In the genomic region with DNA sequence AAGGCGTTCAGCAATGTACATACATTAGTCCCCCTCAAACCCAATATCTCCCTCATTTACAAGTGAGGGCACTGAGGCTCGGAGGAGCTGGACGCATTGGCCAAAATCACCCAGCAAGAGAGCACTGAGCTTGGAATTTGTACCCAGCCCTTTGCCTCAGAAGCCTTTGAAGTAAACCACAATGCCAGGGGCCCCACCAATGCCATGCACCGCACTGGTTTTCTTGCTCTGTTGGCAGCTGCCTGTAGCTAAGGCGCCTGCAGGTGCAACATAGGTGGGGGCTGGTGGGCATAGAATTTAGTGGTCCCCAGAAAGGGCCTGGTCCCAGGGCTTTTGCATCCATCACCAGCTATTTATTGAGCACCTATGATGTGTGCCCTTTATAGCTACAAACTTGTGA, we compare ENCODE assay signal across 30 cellular contexts.
"Had no signal": no experiment of that assay in that cellular context is flagged by ENCODE, and none has a peak within 500 bp of the region (broad histone marks: within the 10 kb centered on the region; RNA-seq: fewer than 3 reads in every experiment).

No MANE protein-coding gene starts in this region.

- ATAC-seq: activated naive CD4-positive, alpha-beta T cell treated with anti-CD3 and anti-CD28 coated beads, Interleukin-2, amount 50 U/mL, for 72 hours; activated naive CD8-positive, alpha-beta T cell treated with anti-CD3 and anti-CD28 coated beads, Interleukin-2, amount 50 U/mL, for 24 hours; activated T-cell treated with anti-CD3 and anti-CD28 coated beads, Interleukin-2, amount 50 U/mL, for 4 hours; activated T-cell treated with anti-CD3 and anti-CD28 coated beads, Interleukin-2, amount 50 U/mL, for 72 hours; activated T-helper 17 cell treated with anti-CD3 and anti-CD28 coated beads, Interleukin-2, amount 50 U/mL, for 72 hours; body of pancreas had no signal

- H3K27me3 ChIP-seq: adrenal gland, ascending aorta, body of pancreas had no signal

- H3K9me3 ChIP-seq: adrenal gland, ascending aorta, body of pancreas, breast epithelium had no signal

- H3K4me1 ChIP-seq: ascending aorta, body of pancreas, breast epithelium had no signal

- H3K4me3 ChIP-seq: adrenal gland, ascending aorta, body of pancreas, breast epithelium, cardiac muscle cell had no signal

- H3K27ac ChIP-seq: adrenal gland, ascending aorta, body of pancreas, breast epithelium, cardiac muscle cell had no signal

- DNase-seq: activated effector memory CD4-positive, alpha-beta T cell treated with anti-CD3 and anti-CD28 coated beads, Interleukin-2, amount 50 U/mL, for 16 hours; activated effector memory CD4-positive, alpha-beta T cell treated with Interleukin-2 at 50 U/mL for 16 hours; activated gamma-delta T cell; activated gamma-delta T cell treated with Interleukin-2 at 50 U/mL for 16 hours; activated naive CD4-positive, alpha-beta T cell; activated naive CD4-positive, alpha-beta T cell treated with anti-CD3 and anti-CD28 coated beads for 36 hours; activated naive CD4-positive, alpha-beta T cell treated with anti-CD3 and anti-CD28 coated beads, Interleukin-2, amount 10 ng/mL, durations not matched to agents 7 days and 5 days; activated naive CD4-positive, alpha-beta T cell treated with anti-CD3 and anti-CD28 coated beads, Interleukin-2, amount 50 U/mL, for 16 hours; activated naive CD4-positive, alpha-beta T cell treated with Interleukin-2 at 50 U/mL for 16 hours; activated naive CD8-positive, alpha-beta T cell treated with anti-CD3 and anti-CD28 coated beads for 36 hours; activated naive CD8-positive, alpha-beta T cell treated with anti-CD3 and anti-CD28 coated beads, Interleukin-2, amount 10 ng/mL, durations not matched to agents 7 days and 5 days; activated naive CD8-positive, alpha-beta T cell treated with anti-CD3 and anti-CD28 coated beads, Interleukin-2, amount 50 U/mL, for 24 hours; activated T-cell treated with anti-CD3 and anti-CD28 coated beads, Interleukin-2, amount 50 U/mL, for 24 hours; activated T-cell treated with anti-CD3 and anti-CD28 coated beads, Interleukin-2, amount 50 U/mL, for 4 hours; activated T-cell treated with anti-CD3 and anti-CD28 coated beads, Interleukin-2, amount 50 U/mL, for 48 hours; activated T-cell treated with anti-CD3 and anti-CD28 coated beads, Interleukin-2, amount 50 U/mL, for 72 hours; adrenal gland; amniotic stem cell; amygdala; anterior cingulate cortex; aorta; body of pancreas; caudate nucleus; central memory CD4-positive, alpha-beta T cell; cerebellar nuclear complex had no signal

- H3K36me3 ChIP-seq: adrenal gland, ascending aorta, breast epithelium, cardiac muscle cell had no signal
